In the genomic region with DNA sequence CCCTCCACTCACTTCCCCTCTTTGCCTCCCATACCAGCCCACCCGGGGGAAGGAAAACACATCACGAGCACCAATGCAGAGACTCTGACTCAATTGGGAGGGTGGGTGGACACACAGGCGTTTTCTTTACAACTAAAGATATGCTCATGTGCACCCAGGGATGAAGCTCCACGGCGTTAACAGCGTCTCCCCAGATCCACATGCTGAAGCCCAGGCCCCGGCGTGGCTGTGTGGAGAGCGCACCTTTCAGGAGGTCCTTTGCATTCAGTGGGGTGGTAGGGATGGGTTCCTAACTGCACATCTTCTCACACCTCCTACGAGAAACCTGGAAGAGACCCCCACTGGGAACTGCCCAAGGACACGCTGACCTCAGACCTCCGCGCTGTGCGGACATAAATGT, we compare ENCODE assay signal across 18 cellular contexts.
A peak's percentile ranks its signal among the peaks of the same experiment; 100 is the strongest.
DNase-seq lines count a peak whose midpoint lies in the region; ATAC-seq and TF ChIP-seq lines count a peak whose summit lies in the region.
"Had no signal": no experiment of that assay in that cellular context is flagged by ENCODE, and none has a peak within 500 bp of the region (broad histone marks: within the 10 kb centered on the region; RNA-seq: fewer than 3 reads in every experiment).

No MANE protein-coding gene starts in this region.

- WGBS in smooth muscle cell (ENCODE audit: low lambda C conversion rate): 97% methylated on average over 14 of the region's 14 CpGs

- no peak for ATAC-seq in GM21723 (IDR thresholded peaks at IDR 0.05; ENCODE audit: unreplicated experiment)
- ATAC-seq in T-cell (replicated peaks in 1 of 4): no peak
- ATAC-seq: CD8-positive, alpha-beta T cell had no signal

- peaks cover 6% of the 10 kb centered on the region for H3K9me3 Mint-ChIP-seq in dendritic cell treated with granulocyte-macrophage colony-stimulating factor and Interleukin-4, amounts not matched to agents 40 ng/mL and 50 ng/mL, for 4 days
- no peaks in the 10 kb centered on the region for H3K9me3 Mint-ChIP-seq in T-cell
- H3K9me3 Mint-ChIP-seq: CD4-positive, alpha-beta T cell; CD8-positive, alpha-beta T cell had no signal

- peaks cover 0 to 56% (median 35%) of the 10 kb centered on the region in 11 experiments; a peak in 12 of 22 replicates for H3K36me3 ChIP-seq in BLaER1 treated with 17β-estradiol and CSF1 and Interleukin-3, amounts not matched to agents 10 nM and 100 nM
- H3K36me3 ChIP-seq in stomach smooth muscle (ENCODE audit: control insufficient read depth in 2 of 2, insufficient read depth in 2 of 2, low read length in 2 of 2) (peaks cover 20 to 48% of the 10 kb centered on the region in 2 donors), smooth muscle cell (ENCODE audit: low read depth) (no peaks in the 10 kb centered on the region)
- H3K36me3 ChIP-seq: BE2C had no signal

- DNase-seq in T-cell (no peak), smooth muscle cell (lab: John Stamatoyannopoulos, UW; ENCODE audit: unreplicated experiment) (no peak)
- DNase-seq in activated effector memory CD4-positive, alpha-beta T cell treated with Interleukin-2 at 50 U/mL for 16 hours: no peak
- DNase-seq: 8988T; ACHN; BE2C; C1 segment of cervical spinal cord; Caco-2; Calu3; CD4-positive, alpha-beta T cell; DMS79 treated with DMSO at 0.1 percent for 48 hours; GF-D8 had no signal

- H2AFZ ChIP-seq in smooth muscle cell (ENCODE audit: low read depth): no peak overlapping the region

- peak overlapping the region in 4 of 11 experiments; percentile 29 to 45 (median 34); a peak in 4 of 22 replicates for H3K27ac ChIP-seq in BLaER1 treated with 17β-estradiol and CSF1 and Interleukin-3, amounts not matched to agents 10 nM and 100 nM
- peak overlapping the region; percentile 41 for H3K27ac ChIP-seq in stomach smooth muscle (ENCODE audit: low read length)
- H3K27ac ChIP-seq in smooth muscle cell (ENCODE audit: low read depth): no peak overlapping the region

- no peaks in the 10 kb centered on the region for H3K9me3 ChIP-seq in BLaER1 treated with 17β-estradiol and CSF1 and Interleukin-3, amounts not matched to agents 10 nM and 100 nM (replicated peaks in 1 of 11)
- no peaks in the 10 kb centered on the region for H3K9me3 ChIP-seq in stomach smooth muscle (ENCODE audit: control insufficient read depth in 2 of 2, low read length in 2 of 2)
- no peaks in the 10 kb centered on the region for H3K9me3 ChIP-seq in smooth muscle cell (replicated peaks; ENCODE audit: low read depth)
- H3K9me3 ChIP-seq: BE2C, Caco-2 had no signal

- H3K4me1 Mint-ChIP-seq in dendritic cell treated with granulocyte-macrophage colony-stimulating factor and Interleukin-4, amounts not matched to agents 40 ng/mL and 50 ng/mL, for 4 days (ENCODE audit: low read depth): peaks cover 60% of the 10 kb centered on the region
- peaks cover 3 to 12% (median 4%) of the 10 kb centered on the region in 3 donors for H3K4me1 Mint-ChIP-seq in T-cell

- H3K27ac Mint-ChIP-seq in dendritic cell treated with granulocyte-macrophage colony-stimulating factor and Interleukin-4, amounts not matched to agents 40 ng/mL and 50 ng/mL, for 4 days: peak overlapping the region; percentile 93
- H3K27ac Mint-ChIP-seq in T-cell: no peak overlapping the region
- H3K27ac Mint-ChIP-seq: CD4-positive, alpha-beta T cell; CD8-positive, alpha-beta T cell had no signal

- H3K4me1 ChIP-seq in BLaER1 treated with 17β-estradiol and CSF1 and Interleukin-3, amounts not matched to agents 10 nM and 100 nM: peaks cover 19 to 42% (median 33%) of the 10 kb centered on the region in 10 experiments
- H3K4me1 ChIP-seq in stomach smooth muscle (ENCODE audit: control insufficient read depth, insufficient read depth, low read length): peaks cover 25% of the 10 kb centered on the region
- no peaks in the 10 kb centered on the region for H3K4me1 ChIP-seq in smooth muscle cell (ENCODE audit: low read depth)
- H3K4me1 ChIP-seq: BE2C, Caco-2 had no signal

- H3K36me3 Mint-ChIP-seq in dendritic cell treated with granulocyte-macrophage colony-stimulating factor and Interleukin-4, amounts not matched to agents 40 ng/mL and 50 ng/mL, for 4 days (ENCODE audit: low read depth): peaks cover 2% of the 10 kb centered on the region
- peaks cover 13% of the 10 kb centered on the region for H3K36me3 Mint-ChIP-seq in T-cell
- H3K36me3 Mint-ChIP-seq: CD14-positive monocyte had no signal

- H3K4me3 ChIP-seq in BLaER1 treated with 17β-estradiol and CSF1 and Interleukin-3, amounts not matched to agents 10 nM and 100 nM: no peak overlapping the region
- H3K4me3 ChIP-seq in stomach smooth muscle (ENCODE audit: low read length in 2 of 2): no peak overlapping the region
- H3K4me3 ChIP-seq in smooth muscle cell: no peak overlapping the region

- H4K20me1 ChIP-seq in BLaER1 treated with 17β-estradiol and CSF1 and Interleukin-3, amounts not matched to agents 10 nM and 100 nM: peaks cover 0 to 6% (median 0%) of the 10 kb centered on the region in 11 experiments; a peak in 2 of 22 replicates
- H4K20me1 ChIP-seq in smooth muscle cell (ENCODE audit: low read depth): no peaks in the 10 kb centered on the region

- CTCF ChIA-PET in T-cell (lab: Charles Lee): no interaction called here

- peak overlapping the region in 10 of 11 experiments; percentile 14 to 84 (median 74); a peak in 13 of 22 replicates for H3K4me2 ChIP-seq in BLaER1 treated with 17β-estradiol and CSF1 and Interleukin-3, amounts not matched to agents 10 nM and 100 nM
- H3K4me2 ChIP-seq in smooth muscle cell: no peak overlapping the region

- no peak overlapping the region for H3K4me3 Mint-ChIP-seq in dendritic cell treated with granulocyte-macrophage colony-stimulating factor and Interleukin-4, amounts not matched to agents 40 ng/mL and 50 ng/mL, for 4 days
- no peak overlapping the region for H3K4me3 Mint-ChIP-seq in T-cell
- H3K4me3 Mint-ChIP-seq: CD14-positive monocyte; CD4-positive, alpha-beta T cell; CD8-positive, alpha-beta T cell had no signal

- TF ChIP-seq CTCF in smooth muscle cell (IDR thresholded peaks at IDR 0.05; ENCODE audit: borderline replicate concordance, insufficient read depth, poor library complexity, severe bottlenecking): no peak

- H3K79me2 ChIP-seq in smooth muscle cell (ENCODE audit: low read depth): no peaks in the 10 kb centered on the region

- no peak overlapping the region for H3K9ac ChIP-seq in BLaER1 treated with 17β-estradiol and CSF1 and Interleukin-3, amounts not matched to agents 10 nM and 100 nM
- H3K9ac ChIP-seq in stomach smooth muscle (ENCODE audit: low read length in 2 of 2) (no peak overlapping the region), smooth muscle cell (ENCODE audit: low read depth) (no peak overlapping the region)

- no peaks in the 10 kb centered on the region for H3K27me3 ChIP-seq in BLaER1 treated with 17β-estradiol and CSF1 and Interleukin-3, amounts not matched to agents 10 nM and 100 nM
- no peaks in the 10 kb centered on the region for H3K27me3 ChIP-seq in stomach smooth muscle (ENCODE audit: control insufficient read depth in 1 of 2, insufficient read depth in 2 of 2, low read length in 2 of 2)
- no peaks in the 10 kb centered on the region for H3K27me3 ChIP-seq in smooth muscle cell (ENCODE audit: low read depth)
- H3K27me3 ChIP-seq: BE2C had no signal

- H3K27me3 Mint-ChIP-seq in dendritic cell treated with granulocyte-macrophage colony-stimulating factor and Interleukin-4, amounts not matched to agents 40 ng/mL and 50 ng/mL, for 4 days: peaks cover 15% of the 10 kb centered on the region
- H3K27me3 Mint-ChIP-seq in T-cell: no peaks in the 10 kb centered on the region
- H3K27me3 Mint-ChIP-seq: CD4-positive, alpha-beta T cell had no signal

- POLR2A ChIA-PET in T-cell (lab: Charles Lee): no interaction called here

- H3F3A ChIP-seq in smooth muscle cell (ENCODE audit: low read depth): no peaks in the 10 kb centered on the region

- intact Hi-C loops in dendritic cell treated with granulocyte-macrophage colony-stimulating factor and Interleukin-4, amounts not matched to agents 40 ng/mL and 50 ng/mL, for 4 days (cut with micrococcal nuclease): no loop called here
